Comparison of ENCODE assay signal across 1 cellular context in the genomic region with DNA sequence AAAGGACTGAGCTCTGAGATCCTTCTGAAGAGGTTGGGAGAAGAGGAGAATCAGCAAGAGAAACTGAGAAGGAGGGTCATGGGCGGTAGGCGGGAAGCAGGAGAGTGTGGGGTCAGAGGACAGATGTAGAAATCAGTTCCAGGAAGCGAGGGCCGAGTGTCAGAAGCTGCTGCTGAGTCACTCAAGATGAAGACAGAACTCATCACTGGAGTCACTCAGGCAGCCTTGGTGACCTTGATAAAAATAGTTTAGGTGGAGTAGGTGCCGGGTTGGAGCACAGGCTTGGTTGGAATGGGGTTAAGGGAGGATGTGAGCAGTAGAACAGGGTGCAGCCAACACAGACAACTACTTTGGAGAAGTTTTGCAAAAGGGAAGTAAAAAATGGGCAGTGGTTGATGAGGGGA.
TF ChIP-seq lines count a peak whose summit lies in the region.

No MANE protein-coding gene starts in this region.

TF ChIP-seq in IMR-90, 13 proteins besides CTCF, POLR2A, EP300 and RAD21 (continued from another document):
- TF ChIP-seq NFE2L2 (IDR thresholded peaks at IDR 0.05; ENCODE audit: low read depth, low read length), result no peak
- no peak for TF ChIP-seq BHLHE40 (IDR thresholded peaks at IDR 0.05; ENCODE audit: low read depth, low read length)
TF ChIP-seq in IMR-90: peak in this region for 0.
